Comparison of ENCODE assay signal across 26 cellular contexts in the genomic region with DNA sequence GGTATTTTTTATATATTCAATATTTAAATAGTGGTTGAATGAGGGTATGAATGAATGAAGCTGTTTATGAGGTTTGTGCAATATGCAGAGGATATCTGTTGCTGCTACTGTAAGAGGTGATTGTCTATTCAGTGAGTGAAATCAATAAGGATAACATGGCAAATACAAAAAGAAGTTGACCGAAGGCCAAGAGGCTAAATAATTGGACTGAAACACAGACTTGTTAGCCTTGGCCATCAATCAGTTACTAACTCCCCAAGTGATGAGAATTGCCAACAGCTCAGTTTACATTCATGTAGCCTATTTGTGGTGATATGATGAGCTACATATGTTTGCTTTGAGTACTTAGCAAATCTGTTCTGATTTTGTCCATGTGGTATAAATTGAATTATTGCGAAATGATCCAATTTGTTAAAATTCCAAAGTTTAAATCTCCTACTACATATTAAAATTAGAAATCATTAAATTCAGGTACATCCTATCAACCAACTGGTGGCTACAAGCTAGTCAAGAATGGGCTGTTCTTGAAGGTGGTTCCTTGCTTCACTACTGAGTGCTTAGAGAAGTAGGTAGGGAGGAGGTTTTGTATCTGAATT.
"Had no signal": no experiment of that assay in that cellular context is flagged by ENCODE, and none has a peak within 500 bp of the region (broad histone marks: within the 10 kb centered on the region; RNA-seq: fewer than 3 reads in every experiment).

No MANE protein-coding gene starts in this region.

- H3K27ac ChIP-seq: cardiac muscle cell, KMS-11, RWPE1, SJCRH30 had no signal

- H3K9me3 Mint-ChIP-seq: activated naive CD4-positive, alpha-beta T cell treated with anti-CD3 and anti-CD28 coated beads, Interleukin-2, amount 50 U/mL, for 72 hours; activated naive CD8-positive, alpha-beta T cell treated with anti-CD3 and anti-CD28 coated beads, Interleukin-2, amount 50 U/mL, for 24 hours; activated T-cell treated with anti-CD3 and anti-CD28 coated beads, Interleukin-2, amount 50 U/mL, for 24 hours; T-helper 1 cell treated with Interleukin-12 subunit alpha and Interleukin-12 subunit beta and Interleukin-4 antibody, amounts not matched to agents 30 μg/mL and 1 μg/mL, for 36 hours; WTC11 had no signal

- H3K4me1 ChIP-seq: SJCRH30 had no signal

- H3K36me3 Mint-ChIP-seq: activated CD8-positive, alpha-beta memory T cell treated with anti-CD3 and anti-CD28 coated beads, Interleukin-2, amount 10 ng/mL, durations not matched to agents 7 days and 5 days; activated naive CD4-positive, alpha-beta T cell treated with anti-CD3 and anti-CD28 coated beads, Interleukin-2, amount 50 U/mL, for 72 hours; brain; WTC11 had no signal

- H3K4me1 Mint-ChIP-seq: activated CD8-positive, alpha-beta memory T cell treated with anti-CD3 and anti-CD28 coated beads, Interleukin-2, amount 10 ng/mL, durations not matched to agents 7 days and 5 days; activated naive CD8-positive, alpha-beta T cell treated with anti-CD3 and anti-CD28 coated beads, Interleukin-2, amount 50 U/mL, for 24 hours had no signal

- H3K27me3 Mint-ChIP-seq: activated CD8-positive, alpha-beta memory T cell treated with anti-CD3 and anti-CD28 coated beads, Interleukin-2, amount 10 ng/mL, durations not matched to agents 7 days and 5 days; activated naive CD8-positive, alpha-beta T cell treated with anti-CD3 and anti-CD28 coated beads, Interleukin-2, amount 50 U/mL, for 24 hours; activated T-cell treated with anti-CD3 and anti-CD28 coated beads, Interleukin-2, amount 50 U/mL, for 24 hours had no signal

- ATAC-seq: activated CD8-positive, alpha-beta memory T cell treated with anti-CD3 and anti-CD28 coated beads, Interleukin-2, amount 10 ng/mL, durations not matched to agents 7 days and 5 days; activated naive CD4-positive, alpha-beta T cell treated with anti-CD3 and anti-CD28 coated beads, Interleukin-2, amount 50 U/mL, for 72 hours; activated naive CD8-positive, alpha-beta T cell treated with anti-CD3 and anti-CD28 coated beads, Interleukin-2, amount 50 U/mL, for 24 hours; SK-N-SH treated with all-trans-retinoic acid at 6 μM for 48 hours had no signal

- H3K27me3 ChIP-seq: cardiac muscle cell, SJCRH30 had no signal

- H3K9me3 ChIP-seq: SJCRH30 had no signal

- H3K4me3 Mint-ChIP-seq: activated CD8-positive, alpha-beta memory T cell treated with anti-CD3 and anti-CD28 coated beads, Interleukin-2, amount 10 ng/mL, durations not matched to agents 7 days and 5 days; activated naive CD8-positive, alpha-beta T cell treated with anti-CD3 and anti-CD28 coated beads, Interleukin-2, amount 50 U/mL, for 24 hours; activated T-cell treated with anti-CD3 and anti-CD28 coated beads, Interleukin-2, amount 50 U/mL, for 24 hours; brain; T-helper 1 cell treated with Interleukin-12 subunit alpha and Interleukin-12 subunit beta and Interleukin-4 antibody, amounts not matched to agents 30 μg/mL and 1 μg/mL, for 36 hours; WTC11 had no signal

- H3K27ac Mint-ChIP-seq: activated CD8-positive, alpha-beta memory T cell treated with anti-CD3 and anti-CD28 coated beads, Interleukin-2, amount 10 ng/mL, durations not matched to agents 7 days and 5 days; activated naive CD4-positive, alpha-beta T cell treated with anti-CD3 and anti-CD28 coated beads, Interleukin-2, amount 50 U/mL, for 72 hours; activated naive CD8-positive, alpha-beta T cell treated with anti-CD3 and anti-CD28 coated beads, Interleukin-2, amount 50 U/mL, for 24 hours; activated T-cell treated with anti-CD3 and anti-CD28 coated beads, Interleukin-2, amount 50 U/mL, for 24 hours; brain; T-helper 1 cell treated with Interleukin-12 subunit alpha and Interleukin-12 subunit beta and Interleukin-4 antibody, amounts not matched to agents 30 μg/mL and 1 μg/mL, for 36 hours; WTC11 had no signal

- H3K9ac ChIP-seq: KMS-11 had no signal

- DNase-seq: activated CD4-positive, alpha-beta T cell treated with anti-CD3 and anti-CD28 coated beads for 48 hours; activated CD4-positive, alpha-beta T cell treated with anti-CD3 and anti-CD28 coated beads, Interleukin-2, amount 50 U/mL, for 4 hours; activated CD4-positive, CD25-positive, alpha-beta regulatory T cell treated with anti-CD3 and anti-CD28 coated beads, Interleukin-2, amount 50 U/mL, for 72 hours; activated CD8-positive, alpha-beta memory T cell treated with anti-CD3 and anti-CD28 coated beads, Interleukin-2, amount 10 ng/mL, durations not matched to agents 7 days and 5 days; activated effector memory CD4-positive, alpha-beta T cell treated with anti-CD3 and anti-CD28 coated beads, Interleukin-2, amount 50 U/mL, for 16 hours; activated naive CD4-positive, alpha-beta T cell treated with Interleukin-2 at 50 U/mL for 16 hours; activated naive CD8-positive, alpha-beta T cell treated with anti-CD3 and anti-CD28 coated beads, Interleukin-2, amount 50 U/mL, for 24 hours; activated T-cell treated with anti-CD3 and anti-CD28 coated beads, Interleukin-2, amount 50 U/mL, for 24 hours; amygdala; MM.1S; NCI-H1105; NCI-H1436; NCI-H1694 treated with DMSO at 0.1 percent for 48 hours; NCI-H2029 treated with DMSO at 0.1 percent for 48 hours; NCI-H524 treated with DMSO at 0.1 percent for 48 hours; Right ventricle myocardium superior; SJCRH30; SW 1271 had no signal

- H3K4me3 ChIP-seq: cardiac muscle cell, SJCRH30 had no signal

- H3K36me3 ChIP-seq: cardiac muscle cell, SJCRH30 had no signal
